8 cellular contexts compared by ENCODE assay signal in genomic region chr3:158801696-158802398, GRCh38. TPM values are rescaled to one million over a fixed set of nuclear protein-coding genes. Genes with fewer than 3 reads are reported as not detected.
DNase-seq lines count a peak whose midpoint lies in the region; ATAC-seq and TF ChIP-seq lines count a peak whose summit lies in the region.

A gene with protein sequence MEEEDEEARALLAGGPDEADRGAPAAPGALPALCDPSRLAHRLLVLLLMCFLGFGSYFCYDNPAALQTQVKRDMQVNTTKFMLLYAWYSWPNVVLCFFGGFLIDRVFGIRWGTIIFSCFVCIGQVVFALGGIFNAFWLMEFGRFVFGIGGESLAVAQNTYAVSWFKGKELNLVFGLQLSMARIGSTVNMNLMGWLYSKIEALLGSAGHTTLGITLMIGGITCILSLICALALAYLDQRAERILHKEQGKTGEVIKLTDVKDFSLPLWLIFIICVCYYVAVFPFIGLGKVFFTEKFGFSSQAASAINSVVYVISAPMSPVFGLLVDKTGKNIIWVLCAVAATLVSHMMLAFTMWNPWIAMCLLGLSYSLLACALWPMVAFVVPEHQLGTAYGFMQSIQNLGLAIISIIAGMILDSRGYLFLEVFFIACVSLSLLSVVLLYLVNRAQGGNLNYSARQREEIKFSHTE (plus strand): TSS chr3:158802054. CDS start chr3:158802153, 99 bp downstream.

- peak in 2 of 3 donors; percentile 34 to 66 for TF ChIP-seq POLR2A in spleen (IDR thresholded peaks at IDR 0.05)

- intact Hi-C loops in spleen (cut with DNase I; ENCODE audit: low total_unique reads) = no loop called here

- peak; percentile 70 for DNase-seq in AG09309 (ENCODE audit: low read depth)
- peak; percentile 33 for DNase-seq in NCI-H345 treated with DMSO at 0.1 percent for 48 hours (lab: John Stamatoyannopoulos, UW; ENCODE audit: unreplicated experiment)
- peak; percentile 68 to 78 (median 72) for DNase-seq in activated CD4-positive, CD25-positive, alpha-beta regulatory T cell (lab: John Stamatoyannopoulos, UW)
- DNase-seq in caudate nucleus (lab: John Stamatoyannopoulos, UW) = peak in 60 of 61 donors; percentile 60 to 97 (median 90)
- peak; percentile 94 for DNase-seq in inferior parietal cortex (ENCODE audit: extremely low spot score)
- peak; percentile 99 for DNase-seq in spleen

- H3K9me3 ChIP-seq in spleen = no peaks in the 10 kb centered on the region

- 0 to 1% (median 1%) methylated on average over 42 to 60 of the region's 60 CpGs for WGBS in spleen, 5 donors

- ATAC-seq in GM19025 (IDR thresholded peaks at IDR 0.05; ENCODE audit: low read depth, unreplicated experiment) (peak; percentile 98), HG03280 (IDR thresholded peaks at IDR 0.05; ENCODE audit: unreplicated experiment) (peak; percentile 97)

- peaks cover 0 to 56% (median 43%) of the 10 kb centered on the region in 6 donors for H3K4me1 ChIP-seq in spleen

- peaks cover 0 to 28% (median 9%) of the 10 kb centered on the region in 6 donors for H3K36me3 ChIP-seq in spleen

- H3K4me3 ChIP-seq in AG09309 (ENCODE audit: control insufficient read depth, low read depth, low read length) (peak within 1 kb of the TSS; percentile 77), spleen (peak within 1 kb of the TSS; percentile 70 to 97 (median 88))

- H3K27ac ChIP-seq in caudate nucleus (ENCODE audit: low read depth, low read length) = peak within 1 kb of the TSS; percentile 88
- peak within 1 kb of the TSS; percentile 70 to 95 (median 91) for H3K27ac ChIP-seq in spleen

- TF ChIP-seq CTCF in AG09309 (IDR thresholded peaks at IDR 0.05; ENCODE audit: control insufficient read depth, insufficient read depth, low read depth, low read length, missing control alignments) = no peak
- TF ChIP-seq CTCF in spleen (IDR thresholded peaks at IDR 0.05 in 8 of 11, conservative IDR thresholded peaks at IDR 0.05 in 3 of 11) = no peak

- H3K27me3 ChIP-seq in spleen (replicated peaks in 1 of 7) = no peaks in the 10 kb centered on the region

RNA-seq across cellular contexts. Expression of the gene that starts here (rescaled TPM):
- 100 to 1,000 TPM in 5 of 7 donors, 10 to 100 TPM in 2; 65.6 to 155 (median 129) TPM for total RNA-seq in spleen
- 10 to 100 TPM; 34.5 to 46.3 (median 42.9) TPM for polyA plus RNA-seq in spleen

Comparison
In these comparisons a context has a peak if more than half of its experiments do, and no peak if none do; other contexts are left out.
1. Peak in every context shown above with its lines: DNase-seq, ATAC-seq, H3K4me3 ChIP-seq and H3K27ac ChIP-seq.
2. DNase-seq: peak in every context shown above with its lines; median percentile 99 in spleen; 94 in inferior parietal cortex; 90 in caudate nucleus; 72 in activated CD4-positive, CD25-positive, alpha-beta regulatory T cell; 70 in AG09309; 33 in NCI-H345 treated with DMSO at 0.1 percent for 48 hours.